Comparison of ENCODE assay signal across 15 cellular contexts in genomic region chr3:52346623-52347530, GRCh38. TPM values are rescaled to one million over a fixed set of nuclear protein-coding genes. Genes with fewer than 3 reads are reported as not detected.
DNase-seq lines count a peak whose midpoint lies in the region; ATAC-seq and TF ChIP-seq lines count a peak whose summit lies in the region.
"Had no signal": no experiment of that assay in that cellular context is flagged by ENCODE, and none has a peak within 500 bp of the region (broad histone marks: within the 10 kb centered on the region; RNA-seq: fewer than 3 reads in every experiment).

No MANE protein-coding gene starts in this region.

- no peaks in the 10 kb centered on the region for H3K9me3 Mint-ChIP-seq in CD4-positive, alpha-beta memory T cell
- H3K9me3 Mint-ChIP-seq: activated CD4-positive, alpha-beta memory T cell treated with anti-CD3 and anti-CD28 coated beads for 36 hours; CD8-positive, alpha-beta memory T cell had no signal

- WGBS in psoas muscle, 3 donors, result 54 to 64% (median 61%) methylated on average over 16 of the region's 16 CpGs

- TF ChIP-seq CTCF in WERI-Rb-1 (IDR thresholded peaks at IDR 0.05; ENCODE audit: low read depth, low read length) (no peak), fibroblast of mammary gland (conservative IDR thresholded peaks at IDR 0.05; ENCODE audit: control insufficient read depth, insufficient read depth, low read depth, low read length) (no peak), psoas muscle (IDR thresholded peaks at IDR 0.05) (no peak), colonic mucosa (IDR thresholded peaks at IDR 0.05) (no peak), mucosa of descending colon (IDR thresholded peaks at IDR 0.05) (no peak)

- CTCF ChIA-PET in CD4-positive, alpha-beta memory T cell (lab: Charles Lee; ENCODE audit: partially characterized antibody), result interaction anchor here (1.0 to 4.2 kb wide), 3 partner anchors 7 to 112 kb away, joined by 3 to 19 read pairs (median 3); no protein-coding TSS in a partner anchor

- H3K4me1 ChIP-seq in psoas muscle, result peaks cover 12% of the 10 kb centered on the region
- H3K4me1 ChIP-seq in colonic mucosa, result no peaks in the 10 kb centered on the region
- no peaks in the 10 kb centered on the region for H3K4me1 ChIP-seq in CD4-positive, alpha-beta memory T cell (ENCODE audit: insufficient read depth, low read length)
- no peaks in the 10 kb centered on the region for H3K4me1 ChIP-seq in mucosa of descending colon (ENCODE audit: low read depth)
- H3K4me1 ChIP-seq: right lobe of liver had no signal

- H3K36me3 ChIP-seq in WERI-Rb-1 (no peaks in the 10 kb centered on the region), psoas muscle (ENCODE audit: insufficient read depth in 1 of 2, low read depth in 1 of 2) (peaks cover 0 to 27% of the 10 kb centered on the region in 2 donors), colonic mucosa (no peaks in the 10 kb centered on the region), mucosa of descending colon (ENCODE audit: low read depth) (no peaks in the 10 kb centered on the region)
- peaks cover 31% of the 10 kb centered on the region for H3K36me3 ChIP-seq in CD4-positive, alpha-beta memory T cell (ENCODE audit: insufficient read depth, low read length)

- peak overlapping the region in 1 of 7 donors; percentile 89 for H3K27ac Mint-ChIP-seq in CD4-positive, alpha-beta memory T cell
- H3K27ac Mint-ChIP-seq: activated CD4-positive, alpha-beta memory T cell treated with anti-CD3 and anti-CD28 coated beads for 36 hours had no signal

- no peaks in the 10 kb centered on the region for H3K9me3 ChIP-seq in WERI-Rb-1 (ENCODE audit: severe bottlenecking)
- no peaks in the 10 kb centered on the region for H3K9me3 ChIP-seq in psoas muscle
- no peaks in the 10 kb centered on the region for H3K9me3 ChIP-seq in colonic mucosa
- no peaks in the 10 kb centered on the region for H3K9me3 ChIP-seq in CD4-positive, alpha-beta memory T cell (ENCODE audit: control insufficient read depth in 1 of 2, low read length in 2 of 2)
- H3K9me3 ChIP-seq in mucosa of descending colon, result no peaks in the 10 kb centered on the region
- H3K9me3 ChIP-seq: right lobe of liver had no signal

- no peak overlapping the region for H3K4me3 Mint-ChIP-seq in CD4-positive, alpha-beta memory T cell
- H3K4me3 Mint-ChIP-seq: activated CD4-positive, alpha-beta memory T cell treated with anti-CD3 and anti-CD28 coated beads for 36 hours; CD8-positive, alpha-beta memory T cell had no signal

- H3K27me3 ChIP-seq in WERI-Rb-1 (ENCODE audit: insufficient read depth, low read depth, severe bottlenecking) (no peaks in the 10 kb centered on the region), psoas muscle (ENCODE audit: insufficient read depth in 3 of 3, low read length in 2 of 3) (no peaks in the 10 kb centered on the region), colonic mucosa (no peaks in the 10 kb centered on the region)
- H3K27me3 ChIP-seq in CD4-positive, alpha-beta memory T cell (ENCODE audit: insufficient read depth, low read length), result no peaks in the 10 kb centered on the region
- H3K27me3 ChIP-seq: right lobe of liver had no signal

- H3K27ac ChIP-seq in WERI-Rb-1, result peak overlapping the region; percentile 47
- peak overlapping the region; percentile 41 for H3K27ac ChIP-seq in psoas muscle
- no peak overlapping the region for H3K27ac ChIP-seq in colonic mucosa
- no peak overlapping the region for H3K27ac ChIP-seq in CD4-positive, alpha-beta memory T cell (ENCODE audit: low read depth, low read length)
- H3K27ac ChIP-seq: right lobe of liver had no signal

- intact Hi-C loops in psoas muscle (cut with DNase I), result loop anchor here in 1 of 2 donors (10.0 kb wide), 1 partner anchor 342 kb away; no protein-coding TSS in a partner anchor
- intact Hi-C loops in colonic mucosa (cut with DNase I), result no loop called here
- intact Hi-C loops in CD4-positive, alpha-beta memory T cell (cut with micrococcal nuclease), result no loop called here
- intact Hi-C loops in mucosa of descending colon (cut with DNase I, micrococcal nuclease), result no loop called here

- no peak overlapping the region for H3K4me3 ChIP-seq in WERI-Rb-1 (ENCODE audit: low read depth, low read length)
- H3K4me3 ChIP-seq in fibroblast of mammary gland (ENCODE audit: control insufficient read depth, low read depth, low read length), result no peak overlapping the region
- H3K4me3 ChIP-seq in psoas muscle, result no peak overlapping the region
- no peak overlapping the region for H3K4me3 ChIP-seq in colonic mucosa
- no peak overlapping the region for H3K4me3 ChIP-seq in CD4-positive, alpha-beta memory T cell (ENCODE audit: low read length in 2 of 2)
- no peak overlapping the region for H3K4me3 ChIP-seq in mucosa of descending colon
- H3K4me3 ChIP-seq: right lobe of liver had no signal

- no peaks in the 10 kb centered on the region for H3K4me1 Mint-ChIP-seq in CD4-positive, alpha-beta memory T cell
- H3K4me1 Mint-ChIP-seq: CD8-positive, alpha-beta memory T cell had no signal

- DNase-seq in EH (ENCODE audit: low read depth) (peak; percentile 81), WERI-Rb-1 (no peak), fibroblast of mammary gland (ENCODE audit: low read depth) (peak; percentile 52), psoas muscle (peak in 1 of 2 donors; percentile 53), colonic mucosa (no peak), mucosa of descending colon (no peak), GOT3 (lab: John Stamatoyannopoulos, UW) (no peak)
- no peak for DNase-seq in CD4-positive, alpha-beta memory T cell
- DNase-seq: activated CD4-positive, alpha-beta memory T cell treated with anti-CD3 and anti-CD28 coated beads for 36 hours; activated gamma-delta T cell; naive thymus-derived CD4-positive, alpha-beta T cell; NCI-H226; T-helper 9 cell had no signal

- peaks cover 33 to 44% of the 10 kb centered on the region in 2 donors for H3K36me3 Mint-ChIP-seq in CD4-positive, alpha-beta memory T cell
- H3K36me3 Mint-ChIP-seq: activated CD4-positive, alpha-beta memory T cell treated with anti-CD3 and anti-CD28 coated beads for 36 hours had no signal

- POLR2A ChIA-PET in CD4-positive, alpha-beta memory T cell (lab: Charles Lee; ENCODE audit: partially characterized antibody), result interaction anchor here (1.3 kb wide), 1 partner anchor 70 kb away, joined by 4 read pairs; no protein-coding TSS in a partner anchor

- H3K9ac ChIP-seq in colonic mucosa (ENCODE audit: low read depth in 2 of 2, low read length in 2 of 2), result no peak overlapping the region

- H3K27me3 Mint-ChIP-seq in CD4-positive, alpha-beta memory T cell, result no peaks in the 10 kb centered on the region
- H3K27me3 Mint-ChIP-seq: activated CD4-positive, alpha-beta memory T cell treated with anti-CD3 and anti-CD28 coated beads for 36 hours; naive thymus-derived CD4-positive, alpha-beta T cell had no signal

- peak; percentile 67 to 82 (median 74) for ATAC-seq in psoas muscle
- no peak for ATAC-seq in mucosa of descending colon
- ATAC-seq: naive thymus-derived CD4-positive, alpha-beta T cell; right lobe of liver had no signal

RNA-seq across cellular contexts. Expression of gene DNAH1, which starts 30.8 kb away (rescaled TPM):
- total RNA-seq in psoas muscle, result 1 to 10 TPM; 2.4 to 4.1 (median 3.0) TPM
- 1 to 10 TPM in 2 of 3 donors, under 1 TPM in 1; 0.77 to 1.8 (median 1.2) TPM for polyA plus RNA-seq in psoas muscle
- total RNA-seq in colonic mucosa, result 1 to 10 TPM; 7.0 to 9.1 TPM
- 10 to 100 TPM; 45.1 to 49.8 TPM for total RNA-seq in CD4-positive, alpha-beta memory T cell
- polyA plus RNA-seq in CD4-positive, alpha-beta memory T cell, result 1 to 10 TPM in 1 of 2 donors, under 1 TPM in 1; 0.02 to 1.2 TPM
- total RNA-seq in mucosa of descending colon, result 10 to 100 TPM in 2 of 3 donors, 1 to 10 TPM in 1; 9.0 to 25.9 (median 10.9) TPM

RNA-seq across cellular contexts. Expression of gene GLYCTK, which starts 59.2 kb away (rescaled TPM):
- 1 to 10 TPM; 3.0 to 7.2 (median 5.7) TPM for total RNA-seq in psoas muscle
- 10 to 100 TPM in 1 of 3 donors, 1 to 10 TPM in 2; 3.1 to 16.5 (median 4.2) TPM for polyA plus RNA-seq in psoas muscle
- 10 to 100 TPM; 45.2 to 63.2 TPM for total RNA-seq in colonic mucosa
- total RNA-seq in CD4-positive, alpha-beta memory T cell, result 10 to 100 TPM; 29.4 to 35.1 TPM
- 1 to 10 TPM; 4.9 to 9.7 TPM for polyA plus RNA-seq in CD4-positive, alpha-beta memory T cell
- 10 to 100 TPM; 37.1 to 78.6 (median 42.7) TPM for total RNA-seq in mucosa of descending colon

Comparison
In these comparisons a context has a peak if more than half of its experiments do, and no peak if none do; other contexts are left out.
1. DNase-seq: peak in EH (single experiment) and fibroblast of mammary gland (single experiment); none in WERI-Rb-1 (single experiment), colonic mucosa (single experiment), CD4-positive, alpha-beta memory T cell (0 of 5), mucosa of descending colon (0 of 3) and GOT3 (single experiment).
2. H3K27ac ChIP-seq: peak in WERI-Rb-1 (single experiment) and psoas muscle (single experiment); none in colonic mucosa (single experiment) and CD4-positive, alpha-beta memory T cell (single experiment).